ENCODE assay signal across 8 cellular contexts in the genomic region with DNA sequence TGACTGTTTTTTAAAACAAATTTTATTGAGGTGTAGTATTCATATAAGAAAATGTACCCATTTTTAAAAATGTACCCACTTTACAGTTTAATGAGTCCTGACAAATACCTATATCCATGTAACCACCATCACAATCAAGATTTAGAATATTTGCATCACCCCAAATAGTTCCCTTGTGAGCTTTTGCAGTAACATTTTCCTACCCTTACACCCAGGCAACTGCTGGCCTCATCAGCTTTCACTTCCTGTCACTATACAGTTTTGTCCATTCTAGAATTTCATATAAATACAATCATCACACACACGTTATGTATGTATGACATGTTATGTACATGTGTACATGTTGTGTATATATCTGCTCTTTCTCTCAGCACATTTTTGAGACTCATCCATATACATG.
DNase-seq lines count a peak whose midpoint lies in the region; ATAC-seq lines count a peak whose summit lies in the region.
"Not testable (repeated sequence)": the region's sequence is repeated elsewhere in the genome, so short reads cannot be mapped to it uniquely, and the experiment has no call there.

No MANE protein-coding gene starts in this region.

- peak; percentile 21 to 34 for DNase-seq in NOMO-1 (lab: John Stamatoyannopoulos, UW; ENCODE audit: unreplicated experiment in 2 of 2)
- not testable (repeated sequence) for DNase-seq in activated CD4-positive, alpha-beta T cell treated with anti-CD3 and anti-CD28 coated beads for 36 hours

- H3K27me3 Mint-ChIP-seq in activated CD4-positive, alpha-beta T cell treated with anti-CD3 and anti-CD28 coated beads for 36 hours; stimulated activated memory B cell treated with anti-CD40 and anti-IgM and Interleukin-4, amounts not matched to agents 10 μg/mL and 1 μg/mL and 100 μg/mL, for 72 hours: not testable (repeated sequence)

- H3K27ac Mint-ChIP-seq in activated CD4-positive, alpha-beta T cell treated with anti-CD3 and anti-CD28 coated beads for 36 hours; stimulated activated memory B cell treated with anti-CD40 and anti-IgM and Interleukin-4, amounts not matched to agents 10 μg/mL and 1 μg/mL and 100 μg/mL, for 72 hours: not testable (repeated sequence)

- H3K9me3 Mint-ChIP-seq in activated CD4-positive, alpha-beta T cell treated with anti-CD3 and anti-CD28 coated beads for 36 hours (ENCODE audit: low read depth) = not testable (repeated sequence)
- peaks cover 10% of the 10 kb centered on the region for H3K9me3 Mint-ChIP-seq in stimulated activated memory B cell treated with anti-CD40 and anti-IgM and Interleukin-4, amounts not matched to agents 10 μg/mL and 1 μg/mL and 100 μg/mL, for 72 hours

- peak; percentile 82 for ATAC-seq in GM18502 (IDR thresholded peaks at IDR 0.05; ENCODE audit: poor library complexity, unreplicated experiment)
- peak; percentile 79 for ATAC-seq in GM18909 (IDR thresholded peaks at IDR 0.05; ENCODE audit: poor library complexity, unreplicated experiment)
- ATAC-seq in GM21723 (IDR thresholded peaks at IDR 0.05; ENCODE audit: unreplicated experiment) = peak; percentile 52
- peak; percentile 77 for ATAC-seq in HG03060 (IDR thresholded peaks at IDR 0.05; ENCODE audit: low read depth, unreplicated experiment)
- ATAC-seq in HG03469 (IDR thresholded peaks at IDR 0.05; ENCODE audit: unreplicated experiment) = peak; percentile 70
- peak; percentile 36 for ATAC-seq in activated CD4-positive, alpha-beta T cell treated with anti-CD3 and anti-CD28 coated beads for 36 hours
- peak; percentile 70 for ATAC-seq in stimulated activated memory B cell treated with anti-CD40 and anti-IgM and Interleukin-4, amounts not matched to agents 10 μg/mL and 1 μg/mL and 100 μg/mL, for 72 hours

- POLR2A ChIA-PET in activated CD4-positive, alpha-beta T cell treated with anti-CD3 and anti-CD28 coated beads for 36 hours (lab: Charles Lee) = not testable (repeated sequence)

- not testable (repeated sequence) for H3K4me1 Mint-ChIP-seq in activated CD4-positive, alpha-beta T cell treated with anti-CD3 and anti-CD28 coated beads for 36 hours
- H3K4me1 Mint-ChIP-seq in stimulated activated memory B cell treated with anti-CD40 and anti-IgM and Interleukin-4, amounts not matched to agents 10 μg/mL and 1 μg/mL and 100 μg/mL, for 72 hours = peaks cover 12% of the 10 kb centered on the region

- not testable (repeated sequence) for H3K4me3 Mint-ChIP-seq in activated CD4-positive, alpha-beta T cell treated with anti-CD3 and anti-CD28 coated beads for 36 hours; stimulated activated memory B cell treated with anti-CD40 and anti-IgM and Interleukin-4, amounts not matched to agents 10 μg/mL and 1 μg/mL and 100 μg/mL, for 72 hours

- not testable (repeated sequence) for H3K36me3 Mint-ChIP-seq in activated CD4-positive, alpha-beta T cell treated with anti-CD3 and anti-CD28 coated beads for 36 hours (ENCODE audit: low read depth); stimulated activated memory B cell treated with anti-CD40 and anti-IgM and Interleukin-4, amounts not matched to agents 10 μg/mL and 1 μg/mL and 100 μg/mL, for 72 hours

- intact Hi-C loops in activated CD4-positive, alpha-beta T cell treated with anti-CD3 and anti-CD28 coated beads for 36 hours (cut with DNase I, micrococcal nuclease) = not testable (repeated sequence)

- CTCF ChIA-PET in activated CD4-positive, alpha-beta T cell treated with anti-CD3 and anti-CD28 coated beads for 36 hours (lab: Charles Lee) = not testable (repeated sequence)
